In genomic region chr21:36512971-36513370, GRCh38 we compare ENCODE assay signal across 19 cellular contexts. TPM values are rescaled to one million over a fixed set of nuclear protein-coding genes. Genes with fewer than 3 reads are reported as not detected.
"Had no signal": no experiment of that assay in that cellular context is flagged by ENCODE, and none has a peak within 500 bp of the region (broad histone marks: within the 10 kb centered on the region; RNA-seq: fewer than 3 reads in every experiment).

No MANE protein-coding gene starts in this region.

- H3K4me1 ChIP-seq: right lobe of liver had no signal

- H3K4me3 ChIP-seq: heart right ventricle, prostate gland, right lobe of liver, tibial artery, upper lobe of left lung, vagina had no signal

- H3K79me2 ChIP-seq: parathyroid adenoma had no signal

- H2AFZ ChIP-seq: parathyroid adenoma had no signal

- DNase-seq: dermis blood vessel endothelial cell; effector CD4-positive, alpha-beta T cell; foreskin melanocyte; heart right ventricle; hypothalamus; kidney glomerular epithelial cell; mesendoderm; right lobe of liver; stimulated activated CD4-positive, alpha-beta T cell treated with anti-CD3 and anti-CD28 coated beads, Interleukin-1b, Interleukin-23, amount 100 ng/mL, for 48 hours; stimulated activated CD4-positive, alpha-beta T cell treated with anti-CD3 and anti-CD28 coated beads, Interleukin-4, amount 100 ng/mL, for 24 hours; tibial artery; upper lobe of left lung had no signal

- ATAC-seq: heart right ventricle, right lobe of liver had no signal

- H3K27me3 ChIP-seq: right lobe of liver, upper lobe of left lung, vagina had no signal

- FAIRE-seq: islet of Langerhans had no signal

- H3K9ac ChIP-seq: parathyroid adenoma had no signal

- H3K36me3 ChIP-seq: heart right ventricle, prostate gland, right lobe of liver, tibial artery, upper lobe of left lung, vagina had no signal

- H3K9me3 ChIP-seq: heart right ventricle, prostate gland, right lobe of liver, tibial artery, upper lobe of left lung, vagina had no signal

- H3K27ac ChIP-seq: heart right ventricle, parathyroid adenoma, prostate gland, right lobe of liver, tibial artery, upper lobe of left lung, vagina had no signal

RNA-seq across cellular contexts. Expression of gene CLDN14, which starts 33.0 kb away (rescaled TPM):
- total RNA-seq: heart right ventricle, lung microvascular endothelial cell, omental fat pad, prostate gland, temporal lobe, vagina had no signal
